ENCODE assay signal across 20 cellular contexts in genomic region chr2:97885841-97886240, GRCh38.
"Had no signal": no experiment of that assay in that cellular context is flagged by ENCODE, and none has a peak within 500 bp of the region (broad histone marks: within the 10 kb centered on the region; RNA-seq: fewer than 3 reads in every experiment).

No MANE protein-coding gene starts in this region.

- DNase-seq: effector CD4-positive, alpha-beta T cell; gastrocnemius medialis; heart right ventricle; hypothalamus; kidney glomerular epithelial cell; mesendoderm; naive B cell; nephron progenitor cell; sigmoid colon; stimulated activated CD4-positive, alpha-beta T cell treated with anti-CD3 and anti-CD28 coated beads, Interleukin-2, amount 100 ng/mL, for 24 hours; stimulated activated CD4-positive, alpha-beta T cell treated with anti-CD3 and anti-CD28 coated beads, Interleukin-4, amount 100 ng/mL, for 4 hours; stimulated activated naive B cell treated with anti-CD40 and anti-IgM and Interleukin-4, amounts not matched to agents 10 μg/mL and 1 μg/mL and 100 μg/mL, for 72 hours; stimulated activated naive CD8-positive, alpha-beta T cell treated with anti-CD3 and anti-CD28 coated beads, Interleukin-15, amount 100 ng/mL, for 72 hours; testis had no signal

- H2AFZ ChIP-seq: parathyroid adenoma had no signal

- H3K9me3 ChIP-seq: gastrocnemius medialis, testis had no signal

- H3K4me3 Mint-ChIP-seq: nephron progenitor cell; stimulated activated naive B cell treated with anti-CD40 and anti-IgM and Interleukin-4, amounts not matched to agents 10 μg/mL and 1 μg/mL and 100 μg/mL, for 72 hours; stimulated activated naive CD8-positive, alpha-beta T cell treated with anti-CD3 and anti-CD28 coated beads, Interleukin-15, amount 100 ng/mL, for 72 hours had no signal

- H3K4me1 Mint-ChIP-seq: nephron progenitor cell; stimulated activated naive CD8-positive, alpha-beta T cell treated with anti-CD3 and anti-CD28 coated beads, Interleukin-15, amount 100 ng/mL, for 72 hours had no signal

- H3K27me3 Mint-ChIP-seq: naive B cell; stimulated activated naive B cell treated with anti-CD40 and anti-IgM and Interleukin-4, amounts not matched to agents 10 μg/mL and 1 μg/mL and 100 μg/mL, for 72 hours; stimulated activated naive CD8-positive, alpha-beta T cell treated with anti-CD3 and anti-CD28 coated beads, Interleukin-15, amount 100 ng/mL, for 72 hours had no signal

- H3K4me3 ChIP-seq: coronary artery, esophagus muscularis mucosa, gastrocnemius medialis, heart right ventricle, sigmoid colon, skin epidermis, testis, tibial nerve had no signal

- ATAC-seq: gastrocnemius medialis; heart right ventricle; stimulated activated naive B cell treated with anti-CD40 and anti-IgM and Interleukin-4, amounts not matched to agents 10 μg/mL and 1 μg/mL and 100 μg/mL, for 72 hours; stimulated activated naive CD8-positive, alpha-beta T cell treated with anti-CD3 and anti-CD28 coated beads, Interleukin-15, amount 100 ng/mL, for 72 hours had no signal

- H3K27ac Mint-ChIP-seq: nephron progenitor cell; stimulated activated naive B cell treated with anti-CD40 and anti-IgM and Interleukin-4, amounts not matched to agents 10 μg/mL and 1 μg/mL and 100 μg/mL, for 72 hours had no signal

- H3K4me1 ChIP-seq: gastrocnemius medialis, parathyroid adenoma, sigmoid colon, testis, tibial nerve had no signal

- H3K27ac ChIP-seq: coronary artery, epithelial cell of prostate, esophagus muscularis mucosa, gastrocnemius medialis, heart right ventricle, parathyroid adenoma, sigmoid colon, skin epidermis, testis, tibial nerve had no signal
